Comparison of ENCODE assay signal across 18 cellular contexts in genomic region chr10:29977161-29977560, GRCh38.
A peak's percentile ranks its signal among the peaks of the same experiment; 100 is the strongest.
DNase-seq lines count a peak whose midpoint lies in the region; ATAC-seq and TF ChIP-seq lines count a peak whose summit lies in the region.
"Had no signal": no experiment of that assay in that cellular context is flagged by ENCODE, and none has a peak within 500 bp of the region (broad histone marks: within the 10 kb centered on the region; RNA-seq: fewer than 3 reads in every experiment).

No MANE protein-coding gene starts in this region.

- ATAC-seq in HG02642 (IDR thresholded peaks at IDR 0.05; ENCODE audit: poor library complexity, unreplicated experiment), result no peak
- no peak for ATAC-seq in effector memory CD8-positive, alpha-beta T cell (replicated peaks)
- ATAC-seq: CD8-positive, alpha-beta T cell; GM12878 had no signal

- TF ChIP-seq CTCF in ascending aorta (IDR thresholded peaks at IDR 0.05), result no peak
- no peak for TF ChIP-seq CTCF in nephron (IDR thresholded peaks at IDR 0.05; ENCODE audit: unreplicated experiment in 3 of 3)

- peak overlapping the region; percentile 70 to 84 for H3K27ac ChIP-seq in ascending aorta
- H3K27ac ChIP-seq: BLaER1, C4-2B, GM23248 had no signal

- H3K4me1 Mint-ChIP-seq in nephron, result peaks cover 24% of the 10 kb centered on the region
- H3K4me1 Mint-ChIP-seq in effector memory CD8-positive, alpha-beta T cell (ENCODE audit: low read depth in 2 of 2), result no peaks in the 10 kb centered on the region
- H3K4me1 Mint-ChIP-seq: CD4-positive, CD25-positive, alpha-beta regulatory T cell had no signal

- peaks cover 10 to 18% of the 10 kb centered on the region in 2 donors for H3K4me1 ChIP-seq in ascending aorta
- H3K4me1 ChIP-seq: Caco-2 had no signal

- H3K9me3 ChIP-seq in ascending aorta, result no peaks in the 10 kb centered on the region

- H3K9me3 Mint-ChIP-seq in nephron, result peaks cover 9% of the 10 kb centered on the region
- H3K9me3 Mint-ChIP-seq in effector memory CD8-positive, alpha-beta T cell, result peaks cover 0 to 2% of the 10 kb centered on the region in 2 donors

- no peaks in the 10 kb centered on the region for H3K27me3 ChIP-seq in ascending aorta
- H3K27me3 ChIP-seq: BLaER1 had no signal

- H3K36me3 Mint-ChIP-seq in nephron (ENCODE audit: low read depth), result peaks cover 4% of the 10 kb centered on the region
- H3K36me3 Mint-ChIP-seq in effector memory CD8-positive, alpha-beta T cell (ENCODE audit: insufficient read depth), result peaks cover 3% of the 10 kb centered on the region
- H3K36me3 Mint-ChIP-seq: CD4-positive, CD25-positive, alpha-beta regulatory T cell; CD8-positive, alpha-beta T cell had no signal

- H3K4me3 Mint-ChIP-seq in nephron, result no peak overlapping the region
- H3K4me3 Mint-ChIP-seq in effector memory CD8-positive, alpha-beta T cell, result no peak overlapping the region
- H3K4me3 Mint-ChIP-seq: CD4-positive, CD25-positive, alpha-beta regulatory T cell; CD8-positive, alpha-beta T cell had no signal

- DNase-seq in ascending aorta (ENCODE audit: low spot score in 2 of 2) (peak in 1 of 2 donors; percentile 57), cerebellum (ENCODE audit: low spot score) (peak; percentile 76), NCI-H1092 treated with DMSO at 0.1 percent for 48 hours (lab: John Stamatoyannopoulos, UW) (no peak)
- DNase-seq in effector memory CD8-positive, alpha-beta T cell, result no peak
- DNase-seq: Caco-2; CD4-positive, CD25-positive, alpha-beta regulatory T cell; CD8-positive, alpha-beta T cell; DMS153; DND-41; GDM1; GM23248; H7; HCEC 1CT had no signal

- no peak overlapping the region for H3K4me3 ChIP-seq in ascending aorta
- H3K4me3 ChIP-seq: BLaER1, GM12878, GM23248 had no signal

- no peaks in the 10 kb centered on the region for H3K36me3 ChIP-seq in ascending aorta
- H3K36me3 ChIP-seq: BLaER1 had no signal

- peak overlapping the region in 2 of 3 experiments; percentile 49 to 59 for H3K27ac Mint-ChIP-seq in nephron
- no peak overlapping the region for H3K27ac Mint-ChIP-seq in effector memory CD8-positive, alpha-beta T cell
- H3K27ac Mint-ChIP-seq: CD8-positive, alpha-beta T cell had no signal

- intact Hi-C loops in ascending aorta (cut with DNase I), result no loop called here

- H3K27me3 Mint-ChIP-seq in nephron (ENCODE audit: low read depth), result no peaks in the 10 kb centered on the region
- peaks cover 34 to 54% of the 10 kb centered on the region in 2 donors for H3K27me3 Mint-ChIP-seq in effector memory CD8-positive, alpha-beta T cell

Comparison
In these comparisons a context has a peak if more than half of its experiments do, and no peak if none do; other contexts are left out.
1. H3K27ac Mint-ChIP-seq: peak in nephron (2 of 3); none in effector memory CD8-positive, alpha-beta T cell (0 of 2).